ENCODE assay signal across 18 cellular contexts in the genomic region with DNA sequence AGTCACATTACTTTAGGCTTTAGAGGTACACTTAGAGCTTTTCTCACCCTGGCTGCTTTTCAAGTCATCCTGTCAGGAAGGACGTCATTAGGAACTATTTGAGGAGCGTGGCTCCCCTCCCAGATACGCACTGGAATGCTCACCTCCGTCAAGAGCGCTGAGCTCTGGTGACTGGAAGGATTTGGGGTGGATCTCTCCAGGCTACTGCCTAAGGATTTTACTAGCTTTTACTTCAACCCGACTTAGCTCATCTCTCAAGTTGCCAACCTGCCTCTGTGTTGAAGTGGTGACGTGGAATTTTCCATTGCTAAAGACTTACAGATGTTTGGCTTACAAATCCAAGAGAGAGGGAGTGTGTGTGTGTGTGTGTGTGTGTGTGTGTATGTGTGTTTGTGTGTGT.
DNase-seq lines count a peak whose midpoint lies in the region; ATAC-seq and TF ChIP-seq lines count a peak whose summit lies in the region.
"Had no signal": no experiment of that assay in that cellular context is flagged by ENCODE, and none has a peak within 500 bp of the region (broad histone marks: within the 10 kb centered on the region; RNA-seq: fewer than 3 reads in every experiment).

No MANE protein-coding gene starts in this region.

- ATAC-seq in HG02981 (IDR thresholded peaks at IDR 0.05; ENCODE audit: unreplicated experiment) (no peak), left colon (no peak)
- ATAC-seq: activated naive CD4-positive, alpha-beta T cell treated with anti-CD3 and anti-CD28 coated beads, Interleukin-2, amount 50 U/mL, for 72 hours; K562 had no signal

- H3K27me3 ChIP-seq in right atrium auricular region: no peaks in the 10 kb centered on the region
- H3K27me3 ChIP-seq: BLaER1 treated with 17β-estradiol and CSF1 and Interleukin-3, amounts not matched to agents 10 nM and 100 nM; testis had no signal

- no peaks in the 10 kb centered on the region for H3K36me3 ChIP-seq in right atrium auricular region
- H3K36me3 ChIP-seq: BLaER1 treated with 17β-estradiol and CSF1 and Interleukin-3, amounts not matched to agents 10 nM and 100 nM had no signal

- no peak overlapping the region for H3K4me3 ChIP-seq in right atrium auricular region
- no peak overlapping the region for H3K4me3 ChIP-seq in skeletal muscle cell (ENCODE audit: low read depth, low read length)
- H3K4me3 ChIP-seq: BLaER1 treated with 17β-estradiol and CSF1 and Interleukin-3, amounts not matched to agents 10 nM and 100 nM; K562; testis had no signal

- intact Hi-C loops in left colon (cut with DNase I, micrococcal nuclease): no loop called here

- TF ChIP-seq CTCF in right atrium auricular region (IDR thresholded peaks at IDR 0.05): no peak

- DNase-seq in ELF-1 (ENCODE audit: low read depth, low spot score) (peak; percentile 38), amniotic epithelial cell (ENCODE audit: low read depth) (peak; percentile 15), right atrium auricular region (ENCODE audit: low spot score) (peak; percentile 60), skeletal muscle cell (ENCODE audit: low read depth) (peak; percentile 25), germinal center (ENCODE audit: low spot score) (no peak), cerebellum (ENCODE audit: low spot score) (no peak), left colon (no peak)
- DNase-seq: activated CD4-positive, CD25-positive, alpha-beta regulatory T cell treated with anti-CD3 and anti-CD28 coated beads, Interleukin-2, amount 50 U/mL, for 72 hours; activated CD8-positive, alpha-beta memory T cell treated with anti-CD3 and anti-CD28 coated beads, Interleukin-2, amount 50 U/mL, for 48 hours; DND-41; NCI-H1417 treated with DMSO at 0.1 percent for 48 hours; NCI-H510A; T-helper 1 cell; testis had no signal

- H3K9me3 ChIP-seq in right atrium auricular region: no peaks in the 10 kb centered on the region
- H3K9me3 ChIP-seq: BLaER1 treated with 17β-estradiol and CSF1 and Interleukin-3, amounts not matched to agents 10 nM and 100 nM; testis had no signal

- H3K4me1 ChIP-seq in right atrium auricular region: peaks cover 0 to 6% of the 10 kb centered on the region in 2 donors
- H3K4me1 ChIP-seq: testis had no signal

- peak overlapping the region in 1 of 2 donors; percentile 64 for H3K27ac ChIP-seq in right atrium auricular region
- H3K27ac ChIP-seq: BLaER1 treated with 17β-estradiol and CSF1 and Interleukin-3, amounts not matched to agents 10 nM and 100 nM; testis had no signal

Comparison
In these comparisons a context has a peak if more than half of its experiments do, and no peak if none do; other contexts are left out.
1. DNase-seq: peak in ELF-1 (single experiment), amniotic epithelial cell (single experiment), right atrium auricular region (single experiment) and skeletal muscle cell (single experiment); none in germinal center (single experiment), cerebellum (single experiment) and left colon (0 of 2).